In the genomic region with DNA sequence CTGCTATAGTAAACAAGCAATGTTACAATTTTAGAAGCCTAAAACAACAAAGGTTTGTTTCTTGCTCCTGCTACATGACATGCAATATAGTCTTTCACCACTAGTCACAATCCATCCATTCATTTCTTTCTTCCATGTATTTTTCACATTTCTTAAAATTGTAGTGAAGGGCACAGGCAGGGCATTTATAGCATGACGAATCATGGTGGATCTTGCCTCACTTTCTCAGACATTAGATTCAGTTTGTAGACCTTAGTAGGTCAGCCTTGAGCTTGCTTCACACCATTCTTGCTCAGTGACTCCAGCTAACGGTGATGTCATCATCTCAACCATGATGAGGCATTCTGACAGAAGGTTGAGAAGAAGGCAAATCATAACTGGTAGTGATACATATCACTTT, we compare ENCODE assay signal across 12 cellular contexts.
DNase-seq lines count a peak whose midpoint lies in the region; ATAC-seq and TF ChIP-seq lines count a peak whose summit lies in the region.
"Had no signal": no experiment of that assay in that cellular context is flagged by ENCODE, and none has a peak within 500 bp of the region (broad histone marks: within the 10 kb centered on the region; RNA-seq: fewer than 3 reads in every experiment).

No MANE protein-coding gene starts in this region.

- no peaks in the 10 kb centered on the region for H3K36me3 ChIP-seq in smooth muscle cell (ENCODE audit: low read depth)
- H3K36me3 ChIP-seq: sigmoid colon had no signal

- H3K79me2 ChIP-seq in smooth muscle cell (ENCODE audit: low read depth) = no peaks in the 10 kb centered on the region

- ATAC-seq in HG02885 (IDR thresholded peaks at IDR 0.05; ENCODE audit: poor library complexity, unreplicated experiment) = no peak

- no peaks in the 10 kb centered on the region for H3K4me1 ChIP-seq in smooth muscle cell (ENCODE audit: low read depth)
- H3K4me1 ChIP-seq: sigmoid colon had no signal

- H3K27ac ChIP-seq in smooth muscle cell (ENCODE audit: low read depth) = no peak overlapping the region
- H3K27ac ChIP-seq: sigmoid colon had no signal

- no peak overlapping the region for H3K4me3 ChIP-seq in smooth muscle cell
- H3K4me3 ChIP-seq: sigmoid colon had no signal

- 48% methylated on average over 2 of the region's 2 CpGs for WGBS in smooth muscle cell (ENCODE audit: low lambda C conversion rate)

- H3F3A ChIP-seq in smooth muscle cell (ENCODE audit: low read depth) = no peaks in the 10 kb centered on the region

- no peak overlapping the region for H2AFZ ChIP-seq in smooth muscle cell (ENCODE audit: low read depth)

- peak; percentile 38 for DNase-seq in DMS53 (lab: John Stamatoyannopoulos, UW)
- DNase-seq in DMS53 treated with DMSO at 0.1 percent for 48 hours (lab: John Stamatoyannopoulos, UW; ENCODE audit: unreplicated experiment) = no peak
- peak; percentile 11 for DNase-seq in LHCN-M2 (ENCODE audit: low read depth)
- no peak for DNase-seq in chondrocyte (ENCODE audit: low spot score)
- DNase-seq in smooth muscle cell (lab: John Stamatoyannopoulos, UW; ENCODE audit: unreplicated experiment) = no peak
- no peak for DNase-seq in HUDEP-2 (lab: John Stamatoyannopoulos, UW; ENCODE audit: unreplicated experiment in 76 of 76)
- DNase-seq in central memory CD4-positive, alpha-beta T cell = no peak
- DNase-seq: 8988T, NCI-H2029 treated with DMSO at 0.1 percent for 48 hours, sigmoid colon, SW 1271 had no signal

- H3K27me3 Mint-ChIP-seq in chondrocyte (ENCODE audit: low read depth) = peaks cover 2% of the 10 kb centered on the region

- no peaks in the 10 kb centered on the region for H3K9me3 Mint-ChIP-seq in chondrocyte (ENCODE audit: low read depth)

- no peak overlapping the region for H3K27ac Mint-ChIP-seq in chondrocyte (ENCODE audit: unreplicated experiment)

- H4K20me1 ChIP-seq in smooth muscle cell (ENCODE audit: low read depth) = no peaks in the 10 kb centered on the region

- H3K4me2 ChIP-seq in smooth muscle cell = no peak overlapping the region

- H3K9ac ChIP-seq in smooth muscle cell (ENCODE audit: low read depth) = no peak overlapping the region

- H3K36me3 Mint-ChIP-seq in chondrocyte (ENCODE audit: low read depth) = no peaks in the 10 kb centered on the region

- no peaks in the 10 kb centered on the region for H3K27me3 ChIP-seq in smooth muscle cell (ENCODE audit: low read depth)
- H3K27me3 ChIP-seq: sigmoid colon had no signal

- H3K4me3 Mint-ChIP-seq in chondrocyte (ENCODE audit: unreplicated experiment) = no peak overlapping the region

- no peaks in the 10 kb centered on the region for H3K4me1 Mint-ChIP-seq in chondrocyte (ENCODE audit: low read depth)

- H3K9me3 ChIP-seq in smooth muscle cell (replicated peaks; ENCODE audit: low read depth) = no peaks in the 10 kb centered on the region
- H3K9me3 ChIP-seq: sigmoid colon had no signal

- TF ChIP-seq CTCF in chondrocyte (IDR thresholded peaks at IDR 0.05) = peak; percentile 51
- TF ChIP-seq CTCF in smooth muscle cell (IDR thresholded peaks at IDR 0.05; ENCODE audit: borderline replicate concordance, insufficient read depth, poor library complexity, severe bottlenecking) = peak; percentile 26

Comparison
In these comparisons a context has a peak if more than half of its experiments do, and no peak if none do; other contexts are left out.
1. DNase-seq: peak in DMS53 (single experiment) and LHCN-M2 (single experiment); none in DMS53 treated with DMSO at 0.1 percent for 48 hours (single experiment), chondrocyte (single experiment), smooth muscle cell (single experiment), HUDEP-2 (0 of 76) and central memory CD4-positive, alpha-beta T cell (single experiment).